In genomic region chr2:234376229-234376628, GRCh38 we compare ENCODE assay signal across 16 cellular contexts.
DNase-seq lines count a peak whose midpoint lies in the region; ATAC-seq, FAIRE-seq and TF ChIP-seq lines count a peak whose summit lies in the region.
"Had no signal": no experiment of that assay in that cellular context is flagged by ENCODE, and none has a peak within 500 bp of the region (broad histone marks: within the 10 kb centered on the region; RNA-seq: fewer than 3 reads in every experiment).

No MANE protein-coding gene starts in this region.

- no peaks in the 10 kb centered on the region for H3K79me1 ChIP-seq in mesenchymal stem cell (replicated peaks; ENCODE audit: low read length, poor library complexity, severe bottlenecking)

- no peak overlapping the region for H3K4me2 ChIP-seq in mammary epithelial cell (ENCODE audit: insufficient read depth, low read depth, low read length)
- no peak overlapping the region for H3K4me2 ChIP-seq in K562 (ENCODE audit: insufficient read depth, low read length)
- no peak overlapping the region for H3K4me2 ChIP-seq in mesenchymal stem cell (ENCODE audit: low read length, poor library complexity, severe bottlenecking)

- in situ Hi-C loops in mammary epithelial cell (cut with MboI; ENCODE audit: low sequenced_read_pairs in 2 of 2), result no loop called here
- in situ Hi-C loops in K562 (cut with MboI), result no loop called here

- no peak for TF ChIP-seq RAD21 in K562 (CRISPR knock-in tag; conservative IDR thresholded peaks at IDR 0.05 in 1 of 2, IDR thresholded peaks at IDR 0.05 in 1 of 2)

- no peak overlapping the region for H3K18ac ChIP-seq in mesenchymal stem cell (ENCODE audit: low read depth in 1 of 2, low read length in 2 of 2)

- peaks cover 0 to 4% of the 10 kb centered on the region in 2 donors for H3K9me3 Mint-ChIP-seq in activated naive CD4-positive, alpha-beta T cell treated with anti-CD3 and anti-CD28 coated beads, Interleukin-2, amount 50 U/mL, for 72 hours
- H3K9me3 Mint-ChIP-seq: CD4-positive, alpha-beta memory T cell had no signal

- no peak overlapping the region for H2BK5ac ChIP-seq in mesenchymal stem cell (ENCODE audit: low read depth, low read length, poor library complexity, severe bottlenecking)

- POLR2A ChIA-PET in K562 (lab: Yijun Ruan, JAX), result no interaction called here

- no peak for FAIRE-seq in K562 (lab: Jason Lieb, UNC)
- FAIRE-seq: GM12878, H54 had no signal

- no peak overlapping the region for H4K8ac ChIP-seq in mesenchymal stem cell (ENCODE audit: low read length)

- intact Hi-C loops in breast epithelium (cut with DNase I; ENCODE audit: low total_unique reads) (no loop called here), mammary epithelial cell (cut with micrococcal nuclease) (loop anchor here (10.0 kb wide), 1 partner anchor 241 kb away; no protein-coding TSS in a partner anchor), K562 (cut with micrococcal nuclease) (no loop called here), psoas muscle (cut with DNase I) (no loop called here)

- H3K36me3 Mint-ChIP-seq in activated naive CD4-positive, alpha-beta T cell treated with anti-CD3 and anti-CD28 coated beads, Interleukin-2, amount 50 U/mL, for 72 hours, result no peaks in the 10 kb centered on the region
- H3K36me3 Mint-ChIP-seq: CD4-positive, alpha-beta memory T cell had no signal

- WGBS in mammary epithelial cell (ENCODE audit: low coverage, missing lambda C conversion rate), result 96% methylated on average over 3 of the region's 3 CpGs
- 4% methylated on average over 3 of the region's 3 CpGs for WGBS in K562 (ENCODE audit: insufficient coverage, low coverage, missing lambda C conversion rate)
- WGBS in mesenchymal stem cell, result 82% methylated on average over 3 of the region's 3 CpGs
- 88 to 94% (median 91%) methylated on average over 3 of the region's 3 CpGs for WGBS in psoas muscle, 3 donors

- H3K27ac ChIP-seq in breast epithelium (peak overlapping the region; percentile 70 to 91), mammary epithelial cell (ENCODE audit: insufficient read depth, low read depth, low read length) (no peak overlapping the region), K562 (ENCODE audit: extremely low read depth, low read depth, low read length) (no peak overlapping the region), mesenchymal stem cell (ENCODE audit: low read length, poor library complexity, severe bottlenecking) (no peak overlapping the region), psoas muscle (no peak overlapping the region)
- H3K27ac ChIP-seq: GM23248, HL-60 had no signal

- H3K27me3 ChIP-seq in breast epithelium (no peaks in the 10 kb centered on the region), mammary epithelial cell (ENCODE audit: insufficient read depth, low read length) (no peaks in the 10 kb centered on the region), K562 (ENCODE audit: control insufficient read depth in 2 of 2, insufficient read depth in 2 of 2, low read length in 2 of 2) (no peaks in the 10 kb centered on the region), mesenchymal stem cell (ENCODE audit: control insufficient read depth in 1 of 2, insufficient read depth in 1 of 2, low read length in 2 of 2) (no peaks in the 10 kb centered on the region), psoas muscle (ENCODE audit: insufficient read depth in 3 of 3, low read length in 2 of 3) (no peaks in the 10 kb centered on the region)

- no peak overlapping the region for H3K14ac ChIP-seq in mesenchymal stem cell (ENCODE audit: low read length in 2 of 2)

- H3K4me3 ChIP-seq in breast epithelium (no peak overlapping the region), mammary epithelial cell (replicated peaks in 1 of 3; ENCODE audit: insufficient read depth in 1 of 3, low read depth in 2 of 3, low read length in 3 of 3) (no peak overlapping the region), K562 (no peak overlapping the region), mesenchymal stem cell (ENCODE audit: insufficient read depth in 1 of 2, low read depth in 1 of 2, low read length in 2 of 2) (no peak overlapping the region), psoas muscle (no peak overlapping the region)
- H3K4me3 ChIP-seq: GM12878, GM23248 had no signal

- H3K36me3 ChIP-seq in breast epithelium (no peaks in the 10 kb centered on the region), mammary epithelial cell (ENCODE audit: insufficient read depth, low read length) (no peaks in the 10 kb centered on the region), K562 (ENCODE audit: control insufficient read depth, insufficient read depth, low read length) (no peaks in the 10 kb centered on the region), mesenchymal stem cell (ENCODE audit: control insufficient read depth in 1 of 2, insufficient read depth in 2 of 2, low read depth in 1 of 2, low read length in 2 of 2) (no peaks in the 10 kb centered on the region), psoas muscle (ENCODE audit: insufficient read depth in 1 of 2, low read depth in 1 of 2) (no peaks in the 10 kb centered on the region)

- H2BK12ac ChIP-seq in mesenchymal stem cell (ENCODE audit: low read length in 2 of 2), result no peak overlapping the region

- BruUV-seq in mammary epithelial cell (replicated peaks; lab: Mats Ljungman, UMichigan), result no TSS peak
- BruUV-seq in K562 (replicated peaks; lab: Mats Ljungman, UMichigan), result no TSS peak

- H2BK120ac ChIP-seq in mesenchymal stem cell (ENCODE audit: low read depth, low read length), result no peak overlapping the region

- H4K91ac ChIP-seq in mesenchymal stem cell (ENCODE audit: low read length), result no peak overlapping the region

- no peaks in the 10 kb centered on the region for H4K20me1 ChIP-seq in mammary epithelial cell (ENCODE audit: insufficient read depth, low read length)
- no peaks in the 10 kb centered on the region for H4K20me1 ChIP-seq in K562 (replicated peaks; ENCODE audit: control insufficient read depth, insufficient read depth, low read length)

- H2AFZ ChIP-seq in mammary epithelial cell (ENCODE audit: low read depth, low read length) (no peak overlapping the region), K562 (ENCODE audit: low read depth, low read length) (no peak overlapping the region), mesenchymal stem cell (ENCODE audit: low read depth, low read length) (no peak overlapping the region)
- H2AFZ ChIP-seq: GM23248 had no signal

- no peaks in the 10 kb centered on the region for H3K4me1 ChIP-seq in breast epithelium
- peaks cover 34% of the 10 kb centered on the region for H3K4me1 ChIP-seq in mammary epithelial cell (ENCODE audit: insufficient read depth, low read length)
- no peaks in the 10 kb centered on the region for H3K4me1 ChIP-seq in K562 (replicated peaks in 1 of 2; ENCODE audit: control insufficient read depth in 2 of 2, insufficient read depth in 2 of 2, low read length in 2 of 2)
- peaks cover 5% of the 10 kb centered on the region for H3K4me1 ChIP-seq in mesenchymal stem cell (ENCODE audit: control insufficient read depth, insufficient read depth, low read depth, low read length)
- no peaks in the 10 kb centered on the region for H3K4me1 ChIP-seq in psoas muscle

- H3K9me3 ChIP-seq in breast epithelium (no peaks in the 10 kb centered on the region), mammary epithelial cell (replicated peaks; ENCODE audit: insufficient read depth, low read length) (no peaks in the 10 kb centered on the region), K562 (replicated peaks; ENCODE audit: control insufficient read depth, insufficient read depth, low read depth, low read length) (no peaks in the 10 kb centered on the region), mesenchymal stem cell (ENCODE audit: control insufficient read depth, low read length) (no peaks in the 10 kb centered on the region), psoas muscle (no peaks in the 10 kb centered on the region)

- no peak overlapping the region for H3K23ac ChIP-seq in mesenchymal stem cell (ENCODE audit: low read length in 2 of 2)

- no peak overlapping the region for H3K4ac ChIP-seq in mesenchymal stem cell (ENCODE audit: low read depth in 1 of 2, low read length in 2 of 2)

- H3K9ac ChIP-seq in mammary epithelial cell (ENCODE audit: insufficient read depth, low read length) (no peak overlapping the region), K562 (ENCODE audit: insufficient read depth in 1 of 2, low read depth in 2 of 2, low read length in 2 of 2) (no peak overlapping the region), mesenchymal stem cell (ENCODE audit: low read length) (no peak overlapping the region)
- H3K9ac ChIP-seq: GM23248 had no signal

- no peaks in the 10 kb centered on the region for H3K9me1 ChIP-seq in K562 (ENCODE audit: control insufficient read depth, insufficient read depth, low read length)

- H3K79me2 ChIP-seq in mammary epithelial cell (ENCODE audit: insufficient read depth, low read length), result no peaks in the 10 kb centered on the region
- H3K79me2 ChIP-seq in K562 (ENCODE audit: control insufficient read depth, insufficient read depth, low read length), result no peaks in the 10 kb centered on the region

- TF ChIP-seq CTCF in breast epithelium (IDR thresholded peaks at IDR 0.05), result no peak
- TF ChIP-seq CTCF in mammary epithelial cell (conservative IDR thresholded peaks at IDR 0.05 in 1 of 2, IDR thresholded peaks at IDR 0.05 in 1 of 2; ENCODE audit: extremely low read depth in 1 of 2, insufficient read depth in 1 of 2, low read depth in 1 of 2, low read length in 2 of 2), result no peak
- no peak for TF ChIP-seq CTCF in K562 (IDR thresholded peaks at IDR 0.05 in 2 of 3, conservative IDR thresholded peaks at IDR 0.05 in 1 of 3; ENCODE audit: insufficient read depth in 2 of 3, low read depth in 1 of 3, low read length in 3 of 3)
- no peak for TF ChIP-seq CTCF in psoas muscle (IDR thresholded peaks at IDR 0.05)

- ATAC-seq in K562, result no peak
- no peak for ATAC-seq in activated naive CD4-positive, alpha-beta T cell treated with anti-CD3 and anti-CD28 coated beads, Interleukin-2, amount 50 U/mL, for 72 hours
- no peak for ATAC-seq in psoas muscle
- ATAC-seq: GM12878, HCT116 had no signal

- dilution Hi-C loops in mammary epithelial cell (cut with HindIII; ENCODE audit: low sequenced_read_pairs), result no loop called here

- DNase-seq in breast epithelium (ENCODE audit: low spot score in 2 of 2) (no peak), mammary epithelial cell (no peak), K562 (ENCODE audit: extremely low read depth in 1 of 4, low spot score in 3 of 4) (no peak), mesenchymal stem cell (no peak), psoas muscle (no peak), NCI-H526 (lab: John Stamatoyannopoulos, UW) (no peak)
- no peak for DNase-seq in activated naive CD4-positive, alpha-beta T cell treated with anti-CD3 and anti-CD28 coated beads, Interleukin-2, amount 50 U/mL, for 72 hours (ENCODE audit: low spot score in 2 of 2)
- DNase-seq: C1 segment of cervical spinal cord; CD4-positive, alpha-beta memory T cell; DMS79; GM23248 had no signal

- no peak overlapping the region for H2BK15ac ChIP-seq in mesenchymal stem cell (ENCODE audit: low read depth, poor library complexity, severe bottlenecking)

- H2AK5ac ChIP-seq in mesenchymal stem cell (ENCODE audit: low read length, severe bottlenecking), result peak overlapping the region; percentile 86

- TF ChIP-seq EP300 in K562 (IDR thresholded peaks at IDR 0.05; ENCODE audit: low read length), result no peak

- H3K27ac Mint-ChIP-seq in activated naive CD4-positive, alpha-beta T cell treated with anti-CD3 and anti-CD28 coated beads, Interleukin-2, amount 50 U/mL, for 72 hours, result no peak overlapping the region
- H3K27ac Mint-ChIP-seq: B cell had no signal

- TF ChIP-seq POLR2A in breast epithelium (IDR thresholded peaks at IDR 0.05) (no peak), K562 (conservative IDR thresholded peaks at IDR 0.05) (no peak)

- CTCF ChIA-PET in mammary epithelial cell (lab: Charles Lee; ENCODE audit: low non-redundant PET), result no interaction called here
- CTCF ChIA-PET in K562 (lab: Yijun Ruan, JAX; ENCODE audit: low intra/inter-chr PET ratio), result no interaction called here

Comparison
In these comparisons a context has a peak if more than half of its experiments do, and no peak if none do; other contexts are left out.
1. H3K27ac ChIP-seq: peak in breast epithelium (2 of 2); none in mammary epithelial cell (single experiment), K562 (single experiment), mesenchymal stem cell (single experiment) and psoas muscle (single experiment).